Comparison of ENCODE assay signal across 16 cellular contexts in genomic region chr9:129613520-129614175, GRCh38. TPM values are rescaled to one million over a fixed set of nuclear protein-coding genes. Genes with fewer than 3 reads are reported as not detected.
A peak's percentile ranks its signal among the peaks of the same experiment; 100 is the strongest.
DNase-seq lines count a peak whose midpoint lies in the region; ATAC-seq and TF ChIP-seq lines count a peak whose summit lies in the region.
"Had no signal": no experiment of that assay in that cellular context is flagged by ENCODE, and none has a peak within 500 bp of the region (broad histone marks: within the 10 kb centered on the region; RNA-seq: fewer than 3 reads in every experiment).

No MANE protein-coding gene starts in this region.

- no peaks in the 10 kb centered on the region for H3K79me2 ChIP-seq in neural progenitor cell (ENCODE audit: low read depth)

- H3K27ac ChIP-seq in neural progenitor cell = no peak overlapping the region
- H3K27ac ChIP-seq: left lung had no signal

- H3K27me3 Mint-ChIP-seq in neural progenitor cell (ENCODE audit: insufficient read depth, low read depth) = peaks cover 8% of the 10 kb centered on the region

- H3K9ac ChIP-seq in neural progenitor cell = no peak overlapping the region

- H3K27ac Mint-ChIP-seq in neural progenitor cell = peak overlapping the region; percentile 85
- H3K27ac Mint-ChIP-seq: activated T-helper 1 cell treated with anti-CD3 and anti-CD28 coated beads, Interleukin-12 subunit alpha, Interleukin-12 subunit beta, Interleukin-2, Interleukin-4 antibody, amounts not matched to agents 30 ng/mL and 10 ng/mL and 1 ng/mL, durations not matched to agents 14 hours and 24 hours and 36 hours; CD4-positive, alpha-beta T cell had no signal

- peaks cover 31% of the 10 kb centered on the region for H3K4me1 Mint-ChIP-seq in neural progenitor cell

- ATAC-seq in HG03439 (IDR thresholded peaks at IDR 0.05; ENCODE audit: unreplicated experiment) = no peak
- no peak for ATAC-seq in GM18505 (IDR thresholded peaks at IDR 0.05; ENCODE audit: unreplicated experiment)
- ATAC-seq: left lung had no signal

- no peaks in the 10 kb centered on the region for H3K9me3 ChIP-seq in neural progenitor cell (ENCODE audit: low read depth)
- H3K9me3 ChIP-seq: left lung had no signal

- peak overlapping the region; percentile 48 for H3K4me3 Mint-ChIP-seq in neural progenitor cell
- H3K4me3 Mint-ChIP-seq: activated T-helper 1 cell treated with anti-CD3 and anti-CD28 coated beads, Interleukin-12 subunit alpha, Interleukin-12 subunit beta, Interleukin-2, Interleukin-4 antibody, amounts not matched to agents 30 ng/mL and 10 ng/mL and 1 ng/mL, durations not matched to agents 14 hours and 24 hours and 36 hours; CD4-positive, alpha-beta T cell; central memory CD8-positive, alpha-beta T cell had no signal

- H4K20me1 ChIP-seq in neural progenitor cell (ENCODE audit: low read depth) = no peaks in the 10 kb centered on the region

- H3K9me3 Mint-ChIP-seq in neural progenitor cell = peaks cover 2% of the 10 kb centered on the region
- H3K9me3 Mint-ChIP-seq: activated T-helper 1 cell treated with anti-CD3 and anti-CD28 coated beads, Interleukin-12 subunit alpha, Interleukin-12 subunit beta, Interleukin-2, Interleukin-4 antibody, amounts not matched to agents 30 ng/mL and 10 ng/mL and 1 ng/mL, durations not matched to agents 14 hours and 24 hours and 36 hours; CD4-positive, alpha-beta T cell; central memory CD8-positive, alpha-beta T cell; IgD-negative memory B cell had no signal

- DNase-seq in Ammon's horn (ENCODE audit: low spot score) (peak; percentile 95), NCI-H1092 (lab: John Stamatoyannopoulos, UW) (peak; percentile 74), epidermal melanocyte (ENCODE audit: insufficient read length, low spot score) (peak; percentile 93), neural progenitor cell (ENCODE audit: low spot score) (peak; percentile 77), NCI-H510A (lab: John Stamatoyannopoulos, UW) (no peak)
- no peak for DNase-seq in activated T-cell treated with anti-CD3 and anti-CD28 coated beads, Interleukin-2, amount 50 U/mL, for 48 hours
- DNase-seq: CD4-positive, alpha-beta T cell; SHP77 had no signal

- H3K36me3 Mint-ChIP-seq in neural progenitor cell = no peaks in the 10 kb centered on the region

- H3F3A ChIP-seq in neural progenitor cell (ENCODE audit: low read depth) = peaks cover 18% of the 10 kb centered on the region

- peak overlapping the region; percentile 50 for H3K4me2 ChIP-seq in neural progenitor cell

- H3K4me1 ChIP-seq in neural progenitor cell = peaks cover 17% of the 10 kb centered on the region

- H3K4me3 ChIP-seq in neural progenitor cell = no peak overlapping the region
- H3K4me3 ChIP-seq: left lung had no signal

- H3K36me3 ChIP-seq in neural progenitor cell = no peaks in the 10 kb centered on the region
- H3K36me3 ChIP-seq: left lung had no signal

- no peak for TF ChIP-seq CTCF in neural progenitor cell (IDR thresholded peaks at IDR 0.05)

- H3K27me3 ChIP-seq in neural progenitor cell = peaks cover 10% of the 10 kb centered on the region

- TF ChIP-seq POLR2A in GM18505 (IDR thresholded peaks at IDR 0.05; ENCODE audit: borderline replicate concordance, extremely low read depth, insufficient read depth, insufficient read length) = no peak

- peak overlapping the region; percentile 27 for H2AFZ ChIP-seq in neural progenitor cell (replicated peaks)

RNA-seq across cellular contexts. Expression of gene C9orf50, which starts 7.3 kb away (rescaled TPM):
- total RNA-seq in neural progenitor cell (ENCODE audit: low replicate concordance) = not detected in 2 replicates
- total RNA-seq: activated T-helper 1 cell treated with anti-CD3 and anti-CD28 coated beads, Interleukin-12 subunit alpha, Interleukin-12 subunit beta, Interleukin-2, Interleukin-4 antibody, amounts not matched to agents 30 ng/mL and 10 ng/mL and 1 ng/mL, durations not matched to agents 14 hours and 24 hours and 36 hours; CD4-positive, alpha-beta T cell; fibroblast of villous mesenchyme; left lung; posterior vena cava had no signal

RNA-seq across cellular contexts. Expression of gene NTMT1, which starts 12.3 kb away (rescaled TPM):
- 22.2 and 29.8 TPM in 2 replicates for total RNA-seq in neural progenitor cell (ENCODE audit: low replicate concordance)

RNA-seq across cellular contexts. Expression of gene ASB6, which starts 28.3 kb away (rescaled TPM):
- 9.2 and 21.1 TPM in 2 replicates for total RNA-seq in neural progenitor cell (ENCODE audit: low replicate concordance)

RNA-seq across cellular contexts. Expression of gene PRRX2, which starts 51.8 kb away (rescaled TPM):
- total RNA-seq in neural progenitor cell (ENCODE audit: low replicate concordance) = 1.5 and 5.2 TPM in 2 replicates
- total RNA-seq: CD4-positive, alpha-beta T cell had no signal

Comparison
In these comparisons a context has a peak if more than half of its experiments do, and no peak if none do; other contexts are left out.
1. DNase-seq: peak in Ammon's horn (single experiment), NCI-H1092 (single experiment), epidermal melanocyte (single experiment) and neural progenitor cell (single experiment); none in activated T-cell treated with anti-CD3 and anti-CD28 coated beads, Interleukin-2, amount 50 U/mL, for 48 hours (0 of 2) and NCI-H510A (single experiment).